18 cellular contexts compared by ENCODE assay signal in genomic region chr15:89633585-89633984, GRCh38. TPM values are rescaled to one million over a fixed set of nuclear protein-coding genes. Genes with fewer than 3 reads are reported as not detected.
"Had no signal": no experiment of that assay in that cellular context is flagged by ENCODE, and none has a peak within 500 bp of the region (broad histone marks: within the 10 kb centered on the region; RNA-seq: fewer than 3 reads in every experiment).

No MANE protein-coding gene starts in this region.

- DNase-seq: activated CD4-positive, alpha-beta memory T cell treated with anti-CD3 and anti-CD28 coated beads, Interleukin-2, amount 10 ng/mL, durations not matched to agents 7 days and 5 days; activated CD4-positive, alpha-beta T cell treated with anti-CD3 and anti-CD28 coated beads for 48 hours; activated CD4-positive, CD25-positive, alpha-beta regulatory T cell; activated effector memory CD4-positive, alpha-beta T cell treated with anti-CD3 and anti-CD28 coated beads, Interleukin-2, amount 50 U/mL, for 16 hours; activated naive CD4-positive, alpha-beta T cell treated with anti-CD3 and anti-CD28 coated beads, Interleukin-2, amount 50 U/mL, for 16 hours; aorta; brain microvascular endothelial cell; central memory CD4-positive, alpha-beta T cell; colonic mucosa; spleen; stimulated activated CD4-positive, alpha-beta T cell treated with anti-CD3 and anti-CD28 coated beads, Interleukin-4, amount 100 ng/mL, for 4 hours; T1000; thyroid gland had no signal

- H3K27me3 Mint-ChIP-seq: activated CD4-positive, alpha-beta memory T cell treated with anti-CD3 and anti-CD28 coated beads, Interleukin-2, amount 10 ng/mL, durations not matched to agents 7 days and 5 days; natural killer cell treated with Interleukin-12 subunit alpha and Interleukin-12 subunit beta and Interleukin-15 and Interleukin-18, amount 100 ng/mL, for 72 hours; stimulated activated memory B cell treated with anti-CD40 and anti-IgM and Interleukin-4, amounts not matched to agents 10 μg/mL and 1 μg/mL and 100 μg/mL, for 72 hours had no signal

- H3K9me3 Mint-ChIP-seq: natural killer cell treated with Interleukin-12 subunit alpha and Interleukin-12 subunit beta and Interleukin-15 and Interleukin-18, amount 100 ng/mL, for 72 hours had no signal

- H3K4me3 Mint-ChIP-seq: activated CD4-positive, alpha-beta memory T cell treated with anti-CD3 and anti-CD28 coated beads, Interleukin-2, amount 10 ng/mL, durations not matched to agents 7 days and 5 days; mesothelial cell of epicardium; natural killer cell treated with Interleukin-12 subunit alpha and Interleukin-12 subunit beta and Interleukin-15 and Interleukin-18, amount 100 ng/mL, for 72 hours; stimulated activated memory B cell treated with anti-CD40 and anti-IgM and Interleukin-4, amounts not matched to agents 10 μg/mL and 1 μg/mL and 100 μg/mL, for 72 hours had no signal

- H3K27ac Mint-ChIP-seq: activated CD4-positive, alpha-beta memory T cell treated with anti-CD3 and anti-CD28 coated beads, Interleukin-2, amount 10 ng/mL, durations not matched to agents 7 days and 5 days; mesothelial cell of epicardium; natural killer cell treated with Interleukin-12 subunit alpha and Interleukin-12 subunit beta and Interleukin-15 and Interleukin-18, amount 100 ng/mL, for 72 hours; stimulated activated memory B cell treated with anti-CD40 and anti-IgM and Interleukin-4, amounts not matched to agents 10 μg/mL and 1 μg/mL and 100 μg/mL, for 72 hours had no signal

- H3K4me1 Mint-ChIP-seq: activated CD4-positive, alpha-beta memory T cell treated with anti-CD3 and anti-CD28 coated beads, Interleukin-2, amount 10 ng/mL, durations not matched to agents 7 days and 5 days; mesothelial cell of epicardium had no signal

- ATAC-seq: natural killer cell treated with Interleukin-12 subunit alpha and Interleukin-12 subunit beta and Interleukin-15 and Interleukin-18, amount 100 ng/mL, for 72 hours; stimulated activated memory B cell treated with anti-CD40 and anti-IgM and Interleukin-4, amounts not matched to agents 10 μg/mL and 1 μg/mL and 100 μg/mL, for 72 hours had no signal

RNA-seq across cellular contexts. Expression of gene PLIN1, which starts 45.6 kb away (rescaled TPM):
- total RNA-seq: T-helper 1 cell treated with Interleukin-12 subunit alpha and Interleukin-12 subunit beta and Interleukin-4 antibody, amounts not matched to agents 30 ng/mL and 1 ng/mL, for 36 hours had no signal

RNA-seq across cellular contexts. Expression of gene WDR93, which starts 57.0 kb away (rescaled TPM):
- total RNA-seq: activated CD4-positive, alpha-beta memory T cell treated with anti-CD3 and anti-CD28 coated beads, Interleukin-2, amount 10 ng/mL, durations not matched to agents 7 days and 5 days; aorta; natural killer cell treated with Interleukin-12 subunit alpha and Interleukin-12 subunit beta and Interleukin-15 and Interleukin-18, amount 100 ng/mL, for 72 hours; spleen; T-helper 1 cell treated with Interleukin-12 subunit alpha and Interleukin-12 subunit beta and Interleukin-4 antibody, amounts not matched to agents 30 ng/mL and 1 ng/mL, for 36 hours; urinary bladder had no signal
